Comparison of ENCODE assay signal across 1 cellular context in the genomic region with DNA sequence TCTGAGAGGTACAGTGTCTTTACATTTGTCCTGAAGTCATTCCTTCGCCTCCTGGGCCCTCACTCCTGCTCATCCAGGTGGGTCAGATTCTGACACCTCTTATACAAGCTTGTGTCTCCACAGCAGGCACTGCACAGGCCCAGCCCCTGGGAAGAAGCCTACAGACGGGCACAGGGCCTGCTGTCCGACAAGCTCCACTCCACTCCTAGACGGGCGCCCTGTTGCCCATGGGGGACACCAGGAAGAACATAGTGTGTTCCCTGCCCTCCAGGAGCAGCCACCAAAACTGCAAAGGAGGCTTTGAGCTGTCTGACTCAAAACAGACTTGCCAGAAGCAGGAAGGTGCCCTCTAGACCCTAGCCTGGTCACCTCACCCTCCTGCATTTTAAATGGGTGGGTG.
TF ChIP-seq lines count a peak whose summit lies in the region.

No MANE protein-coding gene starts in this region.

TF ChIP-seq in WTC11, 78 proteins besides CTCF, POLR2A, EP300 and RAD21 (continued from another document):
- TF ChIP-seq, protein P1, sequence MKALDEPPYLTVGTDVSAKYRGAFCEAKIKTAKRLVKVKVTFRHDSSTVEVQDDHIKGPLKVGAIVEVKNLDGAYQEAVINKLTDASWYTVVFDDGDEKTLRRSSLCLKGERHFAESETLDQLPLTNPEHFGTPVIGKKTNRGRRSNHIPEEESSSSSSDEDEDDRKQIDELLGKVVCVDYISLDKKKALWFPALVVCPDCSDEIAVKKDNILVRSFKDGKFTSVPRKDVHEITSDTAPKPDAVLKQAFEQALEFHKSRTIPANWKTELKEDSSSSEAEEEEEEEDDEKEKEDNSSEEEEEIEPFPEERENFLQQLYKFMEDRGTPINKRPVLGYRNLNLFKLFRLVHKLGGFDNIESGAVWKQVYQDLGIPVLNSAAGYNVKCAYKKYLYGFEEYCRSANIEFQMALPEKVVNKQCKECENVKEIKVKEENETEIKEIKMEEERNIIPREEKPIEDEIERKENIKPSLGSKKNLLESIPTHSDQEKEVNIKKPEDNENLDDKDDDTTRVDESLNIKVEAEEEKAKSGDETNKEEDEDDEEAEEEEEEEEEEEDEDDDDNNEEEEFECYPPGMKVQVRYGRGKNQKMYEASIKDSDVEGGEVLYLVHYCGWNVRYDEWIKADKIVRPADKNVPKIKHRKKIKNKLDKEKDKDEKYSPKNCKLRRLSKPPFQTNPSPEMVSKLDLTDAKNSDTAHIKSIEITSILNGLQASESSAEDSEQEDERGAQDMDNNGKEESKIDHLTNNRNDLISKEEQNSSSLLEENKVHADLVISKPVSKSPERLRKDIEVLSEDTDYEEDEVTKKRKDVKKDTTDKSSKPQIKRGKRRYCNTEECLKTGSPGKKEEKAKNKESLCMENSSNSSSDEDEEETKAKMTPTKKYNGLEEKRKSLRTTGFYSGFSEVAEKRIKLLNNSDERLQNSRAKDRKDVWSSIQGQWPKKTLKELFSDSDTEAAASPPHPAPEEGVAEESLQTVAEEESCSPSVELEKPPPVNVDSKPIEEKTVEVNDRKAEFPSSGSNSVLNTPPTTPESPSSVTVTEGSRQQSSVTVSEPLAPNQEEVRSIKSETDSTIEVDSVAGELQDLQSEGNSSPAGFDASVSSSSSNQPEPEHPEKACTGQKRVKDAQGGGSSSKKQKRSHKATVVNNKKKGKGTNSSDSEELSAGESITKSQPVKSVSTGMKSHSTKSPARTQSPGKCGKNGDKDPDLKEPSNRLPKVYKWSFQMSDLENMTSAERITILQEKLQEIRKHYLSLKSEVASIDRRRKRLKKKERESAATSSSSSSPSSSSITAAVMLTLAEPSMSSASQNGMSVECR (CRISPR knock-in tag; IDR thresholded peaks at IDR 0.05; ENCODE audit: borderline replicate concordance), result no peak
- TF ChIP-seq, protein P2, sequence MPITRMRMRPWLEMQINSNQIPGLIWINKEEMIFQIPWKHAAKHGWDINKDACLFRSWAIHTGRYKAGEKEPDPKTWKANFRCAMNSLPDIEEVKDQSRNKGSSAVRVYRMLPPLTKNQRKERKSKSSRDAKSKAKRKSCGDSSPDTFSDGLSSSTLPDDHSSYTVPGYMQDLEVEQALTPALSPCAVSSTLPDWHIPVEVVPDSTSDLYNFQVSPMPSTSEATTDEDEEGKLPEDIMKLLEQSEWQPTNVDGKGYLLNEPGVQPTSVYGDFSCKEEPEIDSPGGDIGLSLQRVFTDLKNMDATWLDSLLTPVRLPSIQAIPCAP (CRISPR knock-in tag; IDR thresholded peaks at IDR 0.05), result no peak
- TF ChIP-seq, protein P3, sequence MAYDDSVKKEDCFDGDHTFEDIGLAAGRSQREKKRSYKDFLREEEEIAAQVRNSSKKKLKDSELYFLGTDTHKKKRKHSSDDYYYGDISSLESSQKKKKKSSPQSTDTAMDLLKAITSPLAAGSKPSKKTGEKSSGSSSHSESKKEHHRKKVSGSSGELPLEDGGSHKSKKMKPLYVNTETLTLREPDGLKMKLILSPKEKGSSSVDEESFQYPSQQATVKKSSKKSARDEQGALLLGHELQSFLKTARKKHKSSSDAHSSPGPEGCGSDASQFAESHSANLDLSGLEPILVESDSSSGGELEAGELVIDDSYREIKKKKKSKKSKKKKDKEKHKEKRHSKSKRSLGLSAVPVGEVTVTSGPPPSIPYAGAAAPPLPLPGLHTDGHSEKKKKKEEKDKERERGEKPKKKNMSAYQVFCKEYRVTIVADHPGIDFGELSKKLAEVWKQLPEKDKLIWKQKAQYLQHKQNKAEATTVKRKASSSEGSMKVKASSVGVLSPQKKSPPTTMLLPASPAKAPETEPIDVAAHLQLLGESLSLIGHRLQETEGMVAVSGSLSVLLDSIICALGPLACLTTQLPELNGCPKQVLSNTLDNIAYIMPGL (CRISPR knock-in tag; IDR thresholded peaks at IDR 0.05), result no peak
- TF ChIP-seq FOXJ3 (CRISPR knock-in tag; IDR thresholded peaks at IDR 0.05; ENCODE audit: borderline replicate concordance), result no peak
